ENCODE assay signal across 19 cellular contexts in the genomic region with DNA sequence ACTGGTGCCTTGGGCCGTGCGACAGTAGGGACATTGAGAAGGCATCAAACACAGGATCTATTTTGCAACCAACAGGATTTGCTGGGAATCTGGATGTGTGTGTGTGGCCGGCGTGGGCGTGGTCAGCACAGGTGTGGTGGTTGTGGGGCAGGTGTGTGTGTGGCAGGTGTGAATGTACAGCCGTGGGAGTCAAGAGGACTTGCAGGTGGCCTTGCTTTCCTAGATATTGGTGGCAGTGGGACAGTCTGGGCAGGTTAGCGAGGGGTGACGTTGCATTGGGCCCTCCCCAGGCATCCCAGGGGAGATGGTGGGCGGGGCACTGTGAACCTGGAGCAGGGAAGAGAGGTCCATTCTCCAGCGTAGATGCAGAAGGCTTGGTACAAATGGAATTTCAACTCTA. TPM values are rescaled to one million over a fixed set of nuclear protein-coding genes. Genes with fewer than 3 reads are reported as not detected.
DNase-seq lines count a peak whose midpoint lies in the region; ATAC-seq, FAIRE-seq and TF ChIP-seq lines count a peak whose summit lies in the region.
"Had no signal": no experiment of that assay in that cellular context is flagged by ENCODE, and none has a peak within 500 bp of the region (broad histone marks: within the 10 kb centered on the region; RNA-seq: fewer than 3 reads in every experiment).

No MANE protein-coding gene starts in this region.

- H3K4me3 Mint-ChIP-seq in activated CD8-positive, alpha-beta memory T cell treated with anti-CD3 and anti-CD28 coated beads, Interleukin-2, amount 10 ng/mL, durations not matched to agents 7 days and 5 days: no peak overlapping the region
- H3K4me3 Mint-ChIP-seq: GM23338 had no signal

- H3K9me3 Mint-ChIP-seq in activated CD8-positive, alpha-beta memory T cell treated with anti-CD3 and anti-CD28 coated beads, Interleukin-2, amount 10 ng/mL, durations not matched to agents 7 days and 5 days (ENCODE audit: low read depth): no peaks in the 10 kb centered on the region
- H3K9me3 Mint-ChIP-seq: GM23338 had no signal

- CTCF ChIA-PET in activated CD8-positive, alpha-beta memory T cell treated with anti-CD3 and anti-CD28 coated beads, Interleukin-2, amount 10 ng/mL, durations not matched to agents 7 days and 5 days (lab: Charles Lee): no interaction called here

- no peak overlapping the region for H3K9ac ChIP-seq in BLaER1 treated with 17β-estradiol and CSF1 and Interleukin-3, amounts not matched to agents 10 nM and 100 nM

- H3K36me3 Mint-ChIP-seq in activated CD8-positive, alpha-beta memory T cell treated with anti-CD3 and anti-CD28 coated beads, Interleukin-2, amount 10 ng/mL, durations not matched to agents 7 days and 5 days: no peaks in the 10 kb centered on the region

- H3K4me1 Mint-ChIP-seq in activated CD8-positive, alpha-beta memory T cell treated with anti-CD3 and anti-CD28 coated beads, Interleukin-2, amount 10 ng/mL, durations not matched to agents 7 days and 5 days: peaks cover 6% of the 10 kb centered on the region

- peaks cover 32 to 76% (median 71%) of the 10 kb centered on the region in 10 experiments for H3K4me1 ChIP-seq in BLaER1 treated with 17β-estradiol and CSF1 and Interleukin-3, amounts not matched to agents 10 nM and 100 nM

- H3K27me3 Mint-ChIP-seq in activated CD8-positive, alpha-beta memory T cell treated with anti-CD3 and anti-CD28 coated beads, Interleukin-2, amount 10 ng/mL, durations not matched to agents 7 days and 5 days: peaks cover 55% of the 10 kb centered on the region

- no peaks in the 10 kb centered on the region for H3K36me3 ChIP-seq in BLaER1 treated with 17β-estradiol and CSF1 and Interleukin-3, amounts not matched to agents 10 nM and 100 nM

- no peaks in the 10 kb centered on the region for H3K9me3 ChIP-seq in BLaER1 treated with 17β-estradiol and CSF1 and Interleukin-3, amounts not matched to agents 10 nM and 100 nM (replicated peaks in 1 of 11)

- H3K4me2 ChIP-seq in BLaER1 treated with 17β-estradiol and CSF1 and Interleukin-3, amounts not matched to agents 10 nM and 100 nM: peak overlapping the region in 7 of 11 experiments; percentile 87 to 99 (median 94); a peak in 13 of 22 replicates
- H3K4me2 ChIP-seq: GM23338 had no signal

- no peak overlapping the region; a peak in 1 of 22 replicates for H3K27ac ChIP-seq in BLaER1 treated with 17β-estradiol and CSF1 and Interleukin-3, amounts not matched to agents 10 nM and 100 nM
- no peak overlapping the region for H3K27ac ChIP-seq in coronary artery
- H3K27ac ChIP-seq: 22Rv1 had no signal

- H3K4me3 ChIP-seq in BLaER1 treated with 17β-estradiol and CSF1 and Interleukin-3, amounts not matched to agents 10 nM and 100 nM: no peak overlapping the region
- H3K4me3 ChIP-seq in coronary artery: no peak overlapping the region
- H3K4me3 ChIP-seq: GM12878, GM23338 had no signal

- no peak for TF ChIP-seq CTCF in coronary artery (IDR thresholded peaks at IDR 0.05)

- no peak for ATAC-seq in activated CD8-positive, alpha-beta memory T cell treated with anti-CD3 and anti-CD28 coated beads, Interleukin-2, amount 10 ng/mL, durations not matched to agents 7 days and 5 days
- ATAC-seq: GM12878, GM23338, Right ventricle myocardium inferior had no signal

- no peak overlapping the region for H3K27ac Mint-ChIP-seq in activated CD8-positive, alpha-beta memory T cell treated with anti-CD3 and anti-CD28 coated beads, Interleukin-2, amount 10 ng/mL, durations not matched to agents 7 days and 5 days
- H3K27ac Mint-ChIP-seq: GM23338 had no signal

- H3K27me3 ChIP-seq in BLaER1 treated with 17β-estradiol and CSF1 and Interleukin-3, amounts not matched to agents 10 nM and 100 nM: peaks cover 53 to 78% (median 59%) of the 10 kb centered on the region in 11 experiments

- H4K20me1 ChIP-seq in BLaER1 treated with 17β-estradiol and CSF1 and Interleukin-3, amounts not matched to agents 10 nM and 100 nM: peaks cover 0 to 35% (median 20%) of the 10 kb centered on the region in 11 experiments; a peak in 15 of 22 replicates

- no peak for FAIRE-seq in GM19239 (lab: Jason Lieb, UNC)
- FAIRE-seq: GM12878, GM18507, HTR-8/SVneo had no signal

- DNase-seq in DMS153 (lab: John Stamatoyannopoulos, UW) (peak; percentile 26), DMS153 treated with DMSO at 0.1 percent for 48 hours (lab: John Stamatoyannopoulos, UW; ENCODE audit: unreplicated experiment) (no peak), coronary artery (ENCODE audit: low spot score) (peak; percentile 52), mesenteric fat pad (ENCODE audit: low spot score) (peak; percentile 65), GM19239 (ENCODE audit: insufficient read length, low spot score) (no peak), T1000 (lab: John Stamatoyannopoulos, UW) (no peak)
- no peak for DNase-seq in activated CD8-positive, alpha-beta memory T cell treated with anti-CD3 and anti-CD28 coated beads, Interleukin-2, amount 10 ng/mL, durations not matched to agents 7 days and 5 days
- DNase-seq: C1 segment of cervical spinal cord, NCI-H1436, NCI-H2107, NCI-H226, NCI-H526 treated with DMSO at 0.1 percent for 48 hours had no signal

RNA-seq across cellular contexts. Expression of a gene that starts 3.2 kb away (rescaled TPM):
- 70.6 TPM for total RNA-seq in mesenteric fat pad
- 10 to 100 TPM in 1 of 2 experiments, 1 to 10 TPM in 1; 4.5 to 11.4 TPM for total RNA-seq in activated CD8-positive, alpha-beta memory T cell treated with anti-CD3 and anti-CD28 coated beads, Interleukin-2, amount 10 ng/mL, durations not matched to agents 7 days and 5 days

RNA-seq across cellular contexts. Expression of a gene that starts 22.8 kb away (rescaled TPM):
- 4.2 TPM for total RNA-seq in mesenteric fat pad
- total RNA-seq in activated CD8-positive, alpha-beta memory T cell treated with anti-CD3 and anti-CD28 coated beads, Interleukin-2, amount 10 ng/mL, durations not matched to agents 7 days and 5 days: 1 to 10 TPM; 4.1 to 4.6 TPM

RNA-seq across cellular contexts. Expression of a gene that starts 32.6 kb away (rescaled TPM):
- total RNA-seq in mesenteric fat pad: not detected
- not detected for total RNA-seq in activated CD8-positive, alpha-beta memory T cell treated with anti-CD3 and anti-CD28 coated beads, Interleukin-2, amount 10 ng/mL, durations not matched to agents 7 days and 5 days
- total RNA-seq: GM12878, GM23338 had no signal

Comparison
In these comparisons a context has a peak if more than half of its experiments do, and no peak if none do; other contexts are left out.
1. DNase-seq: peak in DMS153 (single experiment), coronary artery (single experiment) and mesenteric fat pad (single experiment); none in DMS153 treated with DMSO at 0.1 percent for 48 hours (single experiment), activated CD8-positive, alpha-beta memory T cell treated with anti-CD3 and anti-CD28 coated beads, Interleukin-2, amount 10 ng/mL, durations not matched to agents 7 days and 5 days (single experiment), GM19239 (single experiment) and T1000 (single experiment).